Comparison of ENCODE assay signal across 1 cellular context in genomic region chr1:206691604-206692003, GRCh38.
TF ChIP-seq lines count a peak whose summit lies in the region.

No MANE protein-coding gene starts in this region.

TF ChIP-seq in HepG2, 621 proteins besides CTCF, POLR2A, EP300 and RAD21 (continues in another document):
- TF ChIP-seq KMT2B (CRISPR knock-in tag; IDR thresholded peaks at IDR 0.05) (no peak), ZNF687 (CRISPR knock-in tag; IDR thresholded peaks at IDR 0.05) (peak; percentile 67), TFAP4 (IDR thresholded peaks at IDR 0.05; ENCODE audit: borderline replicate concordance, low read depth) (peak; percentile 50; the same call in 1 of the 2 replicates), TGIF2 (CRISPR knock-in tag; IDR thresholded peaks at IDR 0.05) (no peak), HDAC2 (CRISPR knock-in tag; IDR thresholded peaks at IDR 0.05) (0 out of 2 replicates have a peak, but pooled peaks have one; percentile 21), NR2F1 (CRISPR knock-in tag; IDR thresholded peaks at IDR 0.05) (0 out of 4 replicates have a peak, but pooled peaks of 1 of the 2 experiments have one; percentile 22), ZFP62 (CRISPR knock-in tag; IDR thresholded peaks at IDR 0.05) (no peak), RXRA (CRISPR knock-in tag; IDR thresholded peaks at IDR 0.05) (no peak), ZFX (CRISPR knock-in tag; IDR thresholded peaks at IDR 0.05; ENCODE audit: low read depth) (peak; percentile 52; the same call in 1 of the 2 replicates), ESRRA (CRISPR knock-in tag; IDR thresholded peaks at IDR 0.05; ENCODE audit: low read depth) (peak; percentile 56; the same call in 1 of the 2 replicates), ARID5B (CRISPR knock-in tag; IDR thresholded peaks at IDR 0.05) (peak; percentile 34; the same call in 1 of the 2 replicates), E2F1 (CRISPR knock-in tag; IDR thresholded peaks at IDR 0.05) (no peak), ATF5 (CRISPR knock-in tag; IDR thresholded peaks at IDR 0.05; ENCODE audit: low read depth) (no peak), ZNF616 (CRISPR knock-in tag; IDR thresholded peaks at IDR 0.05; ENCODE audit: low read depth) (no peak), ZHX1 (CRISPR knock-in tag; IDR thresholded peaks at IDR 0.05; ENCODE audit: low read depth) (no peak), ZNF792 (CRISPR knock-in tag; IDR thresholded peaks at IDR 0.05) (0 out of 2 replicates have a peak, but pooled peaks have one; percentile 57), CCDC6 (CRISPR knock-in tag; IDR thresholded peaks at IDR 0.05) (0 out of 2 replicates have a peak, but pooled peaks have one; percentile 14), ZNF292 (CRISPR knock-in tag; IDR thresholded peaks at IDR 0.05; ENCODE audit: borderline replicate concordance, low read depth) (peak; percentile 84; the same call in 1 of the 2 replicates), PAXIP1 (CRISPR knock-in tag; conservative IDR thresholded peaks at IDR 0.05) (0 out of 2 replicates have a peak, but pooled peaks have one; percentile 33), ZNF251 (CRISPR knock-in tag; IDR thresholded peaks at IDR 0.05) (no peak), HNF1B (CRISPR knock-in tag; IDR thresholded peaks at IDR 0.05) (peak; percentile 82; the same call in 1 of the 2 replicates), ZNF788 (CRISPR knock-in tag; IDR thresholded peaks at IDR 0.05; ENCODE audit: borderline replicate concordance) (peak; percentile 44; the same call in 1 of the 2 replicates), UBTF (CRISPR knock-in tag; IDR thresholded peaks at IDR 0.05) (peak; percentile 73), RBM39 (IDR thresholded peaks at IDR 0.05; ENCODE audit: low read depth, low read length, poor library complexity, severe bottlenecking) (no peak), HOXA3 (CRISPR knock-in tag; IDR thresholded peaks at IDR 0.05) (peak; percentile 36; the same call in 1 of the 2 replicates), SAP130 (CRISPR knock-in tag; IDR thresholded peaks at IDR 0.05; ENCODE audit: low read depth) (peak; percentile 62), ZNF34 (CRISPR knock-in tag; IDR thresholded peaks at IDR 0.05; ENCODE audit: borderline replicate concordance) (no peak)
